ENCODE assay signal across 8 cellular contexts in genomic region chr5:43602818-43603534, GRCh38. TPM values are rescaled to one million over a fixed set of nuclear protein-coding genes. Genes with fewer than 3 reads are reported as not detected.
A peak's percentile ranks its signal among the peaks of the same experiment; 100 is the strongest.
DNase-seq lines count a peak whose midpoint lies in the region; ATAC-seq and TF ChIP-seq lines count a peak whose summit lies in the region.

NNT (plus strand) TSS chr5:43603180; CDS start chr5:43609196, 6,016 bp downstream.

- H3K4me1 ChIP-seq in lower lobe of right lung = peaks cover 29% of the 10 kb centered on the region

- intact Hi-C loops in lower lobe of right lung (cut with DNase I) = no loop called here

- H3K27ac ChIP-seq in lower lobe of right lung = peak within 1 kb of the TSS; percentile 86

- H3K27me3 ChIP-seq in lower lobe of right lung (ENCODE audit: low read depth) = no peaks in the 10 kb centered on the region

- TF ChIP-seq CTCF in lower lobe of right lung (IDR thresholded peaks at IDR 0.05) = no peak

- peak; percentile 82 for ATAC-seq in GM19023 (IDR thresholded peaks at IDR 0.05; ENCODE audit: unreplicated experiment)
- ATAC-seq in HG03196 (IDR thresholded peaks at IDR 0.05; ENCODE audit: unreplicated experiment) = peak; percentile 68
- ATAC-seq in lower lobe of right lung = peak; percentile 94 to 97

- no peaks in the 10 kb centered on the region for H3K9me3 ChIP-seq in lower lobe of right lung

- no peaks in the 10 kb centered on the region for H3K36me3 ChIP-seq in lower lobe of right lung

- H3K4me3 ChIP-seq in lower lobe of right lung = peak within 1 kb of the TSS; percentile 85

- DNase-seq in AML-193 (lab: John Stamatoyannopoulos, UW) = peak; percentile 16 to 45
- peak; percentile 90 for DNase-seq in NCI-H510A treated with DMSO at 0.1 percent for 48 hours (lab: John Stamatoyannopoulos, UW)
- peak; percentile 66 to 68 for DNase-seq in activated CD4-positive, alpha-beta T cell treated with anti-CD3 and anti-CD28 coated beads, Interleukin-2, amount 50 U/mL, for 4 hours
- peak; percentile 88 for DNase-seq in ecto neural progenitor cell (ENCODE audit: low spot score)
- peak; percentile 87 for DNase-seq in lower lobe of right lung
- peak; percentile 47 to 77 (median 53) for DNase-seq in stimulated activated CD4-positive, alpha-beta T cell treated with anti-CD3 and anti-CD28 coated beads, TNF-alpha, amount 100 ng/mL, for 24 hours (ENCODE audit: low read depth in 3 of 3)

RNA-seq across cellular contexts. Expression of gene NNT, which starts in this region (rescaled TPM):
- 70.9 TPM for total RNA-seq in lower lobe of right lung

Comparison
In these comparisons a context has a peak if more than half of its experiments do, and no peak if none do; other contexts are left out.
1. Peak in every context shown above with its lines: DNase-seq, ATAC-seq, H3K4me3 ChIP-seq and H3K27ac ChIP-seq.
2. DNase-seq: peak in every context shown above with its lines; median percentile 90 in NCI-H510A treated with DMSO at 0.1 percent for 48 hours; 88 in ecto neural progenitor cell; 87 in lower lobe of right lung; 67 in activated CD4-positive, alpha-beta T cell treated with anti-CD3 and anti-CD28 coated beads, Interleukin-2, amount 50 U/mL, for 4 hours; 53 in stimulated activated CD4-positive, alpha-beta T cell treated with anti-CD3 and anti-CD28 coated beads, TNF-alpha, amount 100 ng/mL, for 24 hours; 30 in AML-193.